In genomic region chr7:30478349-30479228, GRCh38 we compare ENCODE assay signal across 8 cellular contexts. TPM values are rescaled to one million over a fixed set of nuclear protein-coding genes. Genes with fewer than 3 reads are reported as not detected.
DNase-seq lines count a peak whose midpoint lies in the region; ATAC-seq, FAIRE-seq and TF ChIP-seq lines count a peak whose summit lies in the region.

Gene NOD1, minus strand, starts transcription at chr7:30478784. Its CDS starts 21,863 bp downstream, at chr7:30456921.

- TF ChIP-seq CTCF in astrocyte of the spinal cord (IDR thresholded peaks at IDR 0.05; ENCODE audit: low read depth, low read length), result peak; percentile 1

- intact Hi-C loops in sciatic nerve (cut with DNase I), result no loop called here

- H3K4me3 ChIP-seq in astrocyte of the spinal cord (ENCODE audit: low read depth, low read length), result peak within 1 kb of the TSS; percentile 72

- peak; percentile 88 for FAIRE-seq in GM12891 (lab: Jason Lieb, UNC)

- DNase-seq in GM12891 (ENCODE audit: insufficient read length, low spot score) (peak; percentile 74), NCI-H1417 (lab: John Stamatoyannopoulos, UW) (peak; percentile 63 to 89 (median 85)), T1000 (lab: John Stamatoyannopoulos, UW) (peak; percentile 34), astrocyte of the spinal cord (ENCODE audit: low read depth, low spot score) (peak; percentile 81), hypothalamus (lab: John Stamatoyannopoulos, UW) (peak in 48 of 51 donors; percentile 14 to 78 (median 46)), sciatic nerve (ENCODE audit: low spot score) (peak; percentile 86), GM19240 (ENCODE audit: insufficient read length, low spot score) (no peak)

- TF ChIP-seq POLR2A in GM12891 (IDR thresholded peaks at IDR 0.05; ENCODE audit: low read depth, low read length), result 0 out of 2 replicates have a peak, but pooled peaks have one; percentile 50

- ATAC-seq in HG02642 (IDR thresholded peaks at IDR 0.05; ENCODE audit: poor library complexity, unreplicated experiment) (peak; percentile 92), sciatic nerve (peak; percentile 94)

- in situ Hi-C loops in astrocyte of the spinal cord (cut with HindIII; ENCODE audit: low sequenced_read_pairs), result no loop called here

TF ChIP-seq in GM12891, 5 proteins besides CTCF, POLR2A, EP300 and RAD21:
- TF ChIP-seq SPI1 (IDR thresholded peaks at IDR 0.05; ENCODE audit: low read depth, low read length), result peak; percentile 55
- TF ChIP-seq TAF1 (IDR thresholded peaks at IDR 0.05; ENCODE audit: low read depth, low read length), result no peak
- no peak for TF ChIP-seq PAX5 (IDR thresholded peaks at IDR 0.05; ENCODE audit: insufficient read depth, low read length, severe bottlenecking)
- no peak for TF ChIP-seq POU2F2 (IDR thresholded peaks at IDR 0.05; ENCODE audit: low read depth, low read length)
- no peak for TF ChIP-seq POLR2AphosphoS5 (IDR thresholded peaks at IDR 0.05; ENCODE audit: low read depth, low read length)

RNA-seq across cellular contexts. Expression of gene NOD1, which starts in this region (rescaled TPM):
- 5.7 TPM for polyA plus RNA-seq in GM12891 (2012; ENCODE audit: low read depth, missing spikeins)
- total RNA-seq in sciatic nerve, result 33.0 TPM
